ENCODE assay signal across 8 cellular contexts in genomic region chr12:55142896-55143870, GRCh38. TPM values are rescaled to one million over a fixed set of nuclear protein-coding genes. Genes with fewer than 3 reads are reported as not detected.
DNase-seq lines count a peak whose midpoint lies in the region; TF ChIP-seq lines count a peak whose summit lies in the region.

No MANE protein-coding gene starts in this region.

- no peak overlapping the region for H3K27ac ChIP-seq in ascending aorta

- TF ChIP-seq CTCF in ascending aorta (IDR thresholded peaks at IDR 0.05) = peak in 2 of 3 experiments; percentile 39 to 46

- in situ Hi-C loops in KBM-7 (cut with MboI; ENCODE audit: low pct_unique_long_range_greater_than_20kb, low sequenced_read_pairs) = no loop called here

- no peaks in the 10 kb centered on the region for H3K9me3 ChIP-seq in ascending aorta

- H3K4me1 ChIP-seq in ascending aorta = no peaks in the 10 kb centered on the region

- intact Hi-C loops in ascending aorta (cut with DNase I) = no loop called here

- no peak overlapping the region for H3K4me3 ChIP-seq in ascending aorta

- peak; percentile 7 for DNase-seq in NK-92 treated with Interleukin-12 subunit alpha and Interleukin-12 subunit beta, amount 100 ng/mL, for 24 hours (lab: John Stamatoyannopoulos, UW)
- DNase-seq in NK-92 (lab: John Stamatoyannopoulos, UW; ENCODE audit: unreplicated experiment) (no peak), KBM-7 (peak; percentile 63), OCI-M1 (lab: John Stamatoyannopoulos, UW) (peak; percentile 83), ascending aorta (ENCODE audit: low spot score in 2 of 2) (no peak), iPS-NIHi7 (ENCODE audit: extremely low spot score) (peak; percentile 59), GOT3 (lab: John Stamatoyannopoulos, UW) (no peak)
- peak; percentile 14 to 25 for DNase-seq in stimulated activated CD4-positive, alpha-beta T cell treated with anti-CD3 and anti-CD28 coated beads, Interleukin-4, amount 100 ng/mL, for 4 hours

- no peaks in the 10 kb centered on the region for H3K36me3 ChIP-seq in ascending aorta

- no peaks in the 10 kb centered on the region for H3K27me3 ChIP-seq in ascending aorta

RNA-seq across cellular contexts. Expression of gene OR9K2, which starts 17.0 kb away (rescaled TPM):
- not detected for total RNA-seq in ascending aorta

Comparison
In these comparisons a context has a peak if more than half of its experiments do, and no peak if none do; other contexts are left out.
1. DNase-seq: peak in NK-92 treated with Interleukin-12 subunit alpha and Interleukin-12 subunit beta, amount 100 ng/mL, for 24 hours (single experiment), KBM-7 (single experiment), OCI-M1 (single experiment), iPS-NIHi7 (single experiment) and stimulated activated CD4-positive, alpha-beta T cell treated with anti-CD3 and anti-CD28 coated beads, Interleukin-4, amount 100 ng/mL, for 4 hours (2 of 2); none in NK-92 (single experiment), ascending aorta (0 of 2) and GOT3 (single experiment).